ENCODE assay signal across 8 cellular contexts in the genomic region with DNA sequence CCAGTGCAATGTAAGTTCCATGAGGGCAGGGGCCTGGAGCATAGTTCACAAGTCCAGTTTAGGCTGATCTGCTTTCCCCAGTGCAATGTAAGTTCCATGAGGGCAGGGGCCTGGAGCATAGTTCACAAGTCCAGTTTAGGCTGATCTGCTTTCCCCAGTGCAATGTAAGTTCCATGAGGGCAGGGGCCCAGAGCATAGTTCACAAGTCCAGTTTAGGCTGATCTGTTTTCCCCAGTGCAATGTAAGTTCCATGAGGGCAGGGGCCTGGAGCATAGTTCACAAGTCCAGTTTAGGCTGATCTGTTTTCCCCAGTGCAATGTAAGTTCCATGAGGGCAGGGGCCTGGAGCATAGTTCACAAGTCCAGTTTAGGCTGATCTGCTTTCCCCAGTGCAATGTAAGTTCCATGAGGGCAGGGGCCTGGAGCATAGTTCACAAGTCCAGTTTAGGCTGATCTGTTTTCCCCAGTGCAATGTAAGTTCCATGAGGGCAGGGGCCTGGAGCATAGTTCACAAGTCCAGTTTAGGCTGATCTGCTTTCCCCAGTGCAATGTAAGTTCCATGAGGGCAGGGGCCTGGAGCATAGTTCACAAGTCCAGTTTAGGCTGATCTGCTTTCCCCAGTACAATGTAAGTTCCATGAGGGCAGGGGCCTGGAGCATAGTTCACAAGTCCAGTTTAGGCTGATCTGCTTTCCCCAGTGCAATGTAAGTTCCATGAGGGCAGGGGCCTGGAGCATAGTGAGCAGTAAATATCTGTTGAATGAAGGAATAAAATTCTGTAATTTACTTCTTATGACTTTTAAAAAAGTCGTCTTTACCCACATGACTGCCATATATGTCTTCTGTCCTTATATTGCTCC. TPM values are rescaled to one million over a fixed set of nuclear protein-coding genes. Genes with fewer than 3 reads are reported as not detected.
DNase-seq lines count a peak whose midpoint lies in the region; ATAC-seq, FAIRE-seq and TF ChIP-seq lines count a peak whose summit lies in the region.
"Not testable (repeated sequence)": the region's sequence is repeated elsewhere in the genome, so short reads cannot be mapped to it uniquely, and the experiment has no call there.

No MANE protein-coding gene starts in this region.

- not testable (repeated sequence) for H3K27ac ChIP-seq in A549; lung (ENCODE audit: low read depth in 1 of 2, low read length in 1 of 2)
- peak overlapping the region in 3 of 4 donors; percentile 31 to 56 (median 48) for H3K27ac ChIP-seq in body of pancreas
- peak overlapping the region; percentile 57 for H3K27ac ChIP-seq in HepG2 (ENCODE audit: extremely low read length, insufficient read depth, low read length)
- H3K27ac ChIP-seq in liver (ENCODE audit: low read depth in 1 of 2, low read length in 2 of 2), result peak overlapping the region; percentile 39 to 75
- H3K27ac ChIP-seq in right lobe of liver, result peak overlapping the region in 2 of 3 donors; percentile 37 to 60

- H3K27me3 Mint-ChIP-seq in T-helper 17 cell, memory B cell: not testable (repeated sequence)

- intact Hi-C loops in body of pancreas (cut with DNase I), result loop anchor here (10.0 kb wide), 1 partner anchor 82 kb away; no protein-coding TSS in a partner anchor
- intact Hi-C loops in HepG2 (cut with micrococcal nuclease; ENCODE audit: unreplicated experiment); right lobe of liver (cut with DNase I): not testable (repeated sequence)

- CTCF ChIA-PET in A549 (lab: Yijun Ruan, JAX); HepG2 (lab: Yijun Ruan, JAX; ENCODE audit: low intra/inter-chr PET ratio, low total read pairs): not testable (repeated sequence)

- in situ Hi-C loops in HepG2 (cut with HindIII; ENCODE audit: extremely low pct_ligation_motif_present, low pct_unique_long_range_greater_than_20kb), result not testable (repeated sequence)

- H3K9ac ChIP-seq in HepG2 (ENCODE audit: insufficient read depth, low read depth, low read length); liver (ENCODE audit: low read depth in 1 of 2, low read length in 2 of 2): not testable (repeated sequence)

- not testable (repeated sequence) for TF ChIP-seq POLR2A in A549 (IDR thresholded peaks at IDR 0.05; ENCODE audit: low read length); body of pancreas (IDR thresholded peaks at IDR 0.05); HepG2 (IDR thresholded peaks at IDR 0.05; ENCODE audit: insufficient read depth in 1 of 2, low read depth in 2 of 2, low read length in 2 of 2); right lobe of liver (IDR thresholded peaks at IDR 0.05)

- not testable (repeated sequence) for H3K36me3 ChIP-seq in body of pancreas (replicated peaks in 1 of 2; ENCODE audit: insufficient read depth in 1 of 2, low read depth in 2 of 2); HepG2 (replicated peaks in 1 of 2; ENCODE audit: control insufficient read depth in 1 of 2, insufficient read depth in 2 of 2, low read length in 2 of 2); liver (ENCODE audit: control insufficient read depth in 4 of 4, insufficient read depth in 3 of 4, low read depth in 1 of 4, low read length in 3 of 4); right lobe of liver; lung (ENCODE audit: control insufficient read depth in 2 of 2, insufficient read depth in 2 of 2, low read length in 2 of 2)

- H3K4me2 ChIP-seq in A549 (0 out of 3 replicates have a peak overlapping the region, but pooled peaks have one; percentile 18), HepG2 (ENCODE audit: low read depth, low read length) (peak overlapping the region; percentile 1; the same call in 1 of the 2 replicates)

- DNase-seq in A549 (ENCODE audit: low read depth in 1 of 2, low spot score in 1 of 2); T-helper 17 cell; body of pancreas; HepG2 (ENCODE audit: low spot score); right lobe of liver; memory B cell (ENCODE audit: low spot score in 2 of 2): not testable (repeated sequence)
- DNase-seq in lung (ENCODE audit: low spot score), result peak; percentile 1

- not testable (repeated sequence) for TF ChIP-seq CTCF in A549 (IDR thresholded peaks at IDR 0.05); body of pancreas (IDR thresholded peaks at IDR 0.05); HepG2 (CRISPR knock-in tag; IDR thresholded peaks at IDR 0.05); liver (IDR thresholded peaks at IDR 0.05; ENCODE audit: low read depth, low read length, missing input control); right lobe of liver (IDR thresholded peaks at IDR 0.05); lung (IDR thresholded peaks at IDR 0.05; ENCODE audit: control extremely low read depth, extremely low read depth)

- H3K4me3 Mint-ChIP-seq in T-helper 17 cell, memory B cell: not testable (repeated sequence)

- H3K27ac Mint-ChIP-seq in T-helper 17 cell (peak overlapping the region; percentile 6), memory B cell (peak overlapping the region; percentile 1)

- not testable (repeated sequence) for FAIRE-seq in A549 (lab: Jason Lieb, UNC); HepG2 (lab: Jason Lieb, UNC)

- WGBS in A549 (ENCODE audit: missing lambda C conversion rate), result 90% methylated on average over 1 of the region's 1 CpG
- WGBS in body of pancreas, 2 donors, result 76 to 90% methylated on average over 1 of the region's 1 CpG
- WGBS in HepG2 (ENCODE audit: low lambda C conversion rate), result 89% methylated on average over 1 of the region's 1 CpG
- WGBS in liver, result 40% methylated on average over 1 of the region's 1 CpG
- WGBS in right lobe of liver (ENCODE audit: insufficient coverage, low coverage, low lambda C conversion rate, missing lambda C conversion rate), result 30% methylated on average over 1 of the region's 1 CpG
- 93 to 100% methylated on average over 1 of the region's 1 CpG for WGBS in lung, 2 donors

- H4K20me1 ChIP-seq in HepG2 (ENCODE audit: insufficient read depth, low read length), result not testable (repeated sequence)

- not testable (repeated sequence) for H3K36me3 Mint-ChIP-seq in T-helper 17 cell (ENCODE audit: low read depth); memory B cell

- H3K27me3 ChIP-seq in body of pancreas; HepG2 (ENCODE audit: control insufficient read depth in 1 of 2, insufficient read depth in 2 of 2, low read length in 2 of 2); liver (ENCODE audit: control insufficient read depth in 4 of 4, insufficient read depth in 4 of 4, low read length in 3 of 4); right lobe of liver; lung (ENCODE audit: control insufficient read depth, insufficient read depth): not testable (repeated sequence)

- TF ChIP-seq EP300 in A549 (IDR thresholded peaks at IDR 0.05); HepG2 (IDR thresholded peaks at IDR 0.05; ENCODE audit: low read depth in 2 of 2, low read length in 2 of 2); HepG2 (CRISPR knock-in tag; IDR thresholded peaks at IDR 0.05; ENCODE audit: borderline replicate concordance): not testable (repeated sequence)

- not testable (repeated sequence) for H3K9me3 Mint-ChIP-seq in memory B cell

- H3K9me3 ChIP-seq in A549; T-helper 17 cell (ENCODE audit: control insufficient read depth, low read length, poor library complexity, severe bottlenecking); body of pancreas; HepG2 (ENCODE audit: low read length); liver (ENCODE audit: control insufficient read depth in 4 of 4, low read length in 3 of 4); right lobe of liver; lung (ENCODE audit: control insufficient read depth in 2 of 2, insufficient read depth in 1 of 2, low read length in 1 of 2): not testable (repeated sequence)

- H3K79me2 ChIP-seq in HepG2 (ENCODE audit: insufficient read depth, low read length), result peaks cover 60% of the 10 kb centered on the region

- not testable (repeated sequence) for H3K4me3 ChIP-seq in A549; body of pancreas; HepG2 (replicated peaks in 1 of 3; ENCODE audit: insufficient read depth in 1 of 3, low read depth in 2 of 3, low read length in 3 of 3); liver (ENCODE audit: low read depth in 1 of 3, low read length in 3 of 3); right lobe of liver; lung

- peaks cover 19% of the 10 kb centered on the region for H3K4me1 ChIP-seq in A549
- H3K4me1 ChIP-seq in body of pancreas, result peaks cover 45% of the 10 kb centered on the region
- peaks cover 48% of the 10 kb centered on the region for H3K4me1 ChIP-seq in HepG2 (ENCODE audit: insufficient read depth, low read length)
- H3K4me1 ChIP-seq in liver (ENCODE audit: control insufficient read depth in 4 of 4, insufficient read depth in 4 of 4, low read length in 3 of 4), result peaks cover 14 to 71% (median 52%) of the 10 kb centered on the region in 4 donors
- peaks cover 0 to 69% (median 33%) of the 10 kb centered on the region in 4 donors for H3K4me1 ChIP-seq in right lobe of liver
- H3K4me1 ChIP-seq in lung (ENCODE audit: control insufficient read depth in 2 of 2, insufficient read depth in 2 of 2, low read length in 2 of 2), result peaks cover 7 to 15% of the 10 kb centered on the region in 2 donors

- not testable (repeated sequence) for TF ChIP-seq RAD21 in A549 (conservative IDR thresholded peaks at IDR 0.05 in 1 of 2, IDR thresholded peaks at IDR 0.05 in 1 of 2); HepG2 (CRISPR knock-in tag; IDR thresholded peaks at IDR 0.05); liver (IDR thresholded peaks at IDR 0.05)

- H2AFZ ChIP-seq in HepG2 (ENCODE audit: low read length), result not testable (repeated sequence)

- BruUV-seq in HepG2 (replicated peaks; lab: Mats Ljungman, UMichigan), result not testable (repeated sequence)

- POLR2A ChIA-PET in A549 (lab: Yijun Ruan, JAX); HepG2 (lab: Yijun Ruan, JAX): not testable (repeated sequence)

- ATAC-seq in A549; T-helper 17 cell; body of pancreas; HepG2; right lobe of liver; lung (ENCODE audit: insufficient read depth, low FRiP score); memory B cell (ENCODE audit: low read depth): not testable (repeated sequence)

- H3K4me1 Mint-ChIP-seq in T-helper 17 cell (peaks cover 36% of the 10 kb centered on the region), memory B cell (peaks cover 25% of the 10 kb centered on the region)

RNA-seq across cellular contexts. Expression of a gene that starts 6.4 kb away (rescaled TPM):
- polyA plus RNA-seq in A549 (2011; rRNA removed) (58.7 and 67.1 TPM in 2 replicates), A549 (2017; fragmentation: RNase III; extraction: RNeasy Plus Mini Kit Qiagen cat#74134 plus additional on column Dnase treatment) (20.4 to 22.6 TPM (median 21.3 TPM) in 3 replicates), HepG2 (2011; rRNA removed) (81.1 and 97.2 TPM in 2 replicates), liver (10 to 100 TPM in 1 of 2 donors, 1 to 10 TPM in 1; 8.4 to 34.6 TPM), lung (10 to 100 TPM in 1 of 2 donors, 1 to 10 TPM in 1; 4.2 to 13.4 TPM)
- polyA plus RNA-seq in A549 (2012; cell fraction: cytosol; rRNA removed), result 13.9 and 18.3 TPM in 2 replicates
- polyA plus RNA-seq in A549 (2012; cell fraction: nucleus; rRNA removed), result 25.0 and 28.6 TPM in 2 replicates
- polyA minus RNA-seq in A549 (2011; rRNA and poly(A)+ RNA removed), result 108 and 130 TPM in 2 replicates
- total RNA-seq in T-helper 17 cell (10 to 100 TPM; 13.5 to 13.8 TPM), body of pancreas (10 to 100 TPM; 17.6 to 18.8 TPM), HepG2 (2016; rRNA removed; fragmentation: Illumina TruSeq; extraction: Trizol) (30.8 and 44.2 TPM in 2 replicates), liver (100 to 1,000 TPM in 1 of 2 donors, 10 to 100 TPM in 1; 57.4 to 104 TPM), right lobe of liver (10 to 100 TPM; 46.9 to 82.1 (median 59.1) TPM), lung (10 to 100 TPM; 29.0 to 38.5 TPM)
- 3.7 and 4.2 TPM in 2 replicates for total RNA-seq in HepG2 (2016; cell fraction: cytosol; rRNA removed; fragmentation: Illumina TruSeq; extraction: Trizol; ENCODE audit: low read depth)
- total RNA-seq in HepG2 (2016; cell fraction: insoluble cytoplasmic fraction; rRNA removed; fragmentation: Illumina TruSeq; extraction: Trizol), result 27.2 and 45.7 TPM in 2 replicates
- total RNA-seq in HepG2 (2016; cell fraction: membrane; rRNA removed; fragmentation: Illumina TruSeq; extraction: Trizol), result 9.6 and 11.5 TPM in 2 replicates
- total RNA-seq in HepG2 (2016; cell fraction: nucleus; rRNA removed; fragmentation: Illumina TruSeq; extraction: Trizol), result 61.1 and 74.3 TPM in 2 replicates
- polyA plus RNA-seq in HepG2 (2011; cell fraction: cytosol; rRNA removed), result 56.4 and 83.6 TPM in 2 replicates
- 56.4 and 62.4 TPM in 2 replicates for polyA plus RNA-seq in HepG2 (2011; cell fraction: nucleus; rRNA removed)
- polyA plus RNA-seq in HepG2 (2012), result 69.4 and 78.7 TPM in 2 replicates
- 1.8 and 2.0 TPM in 2 replicates for polyA plus RNA-seq in HepG2 (2016; cell fraction: cytosol; fragmentation: Illumina TruSeq; extraction: Trizol; ENCODE audit: low read depth)
- 14.7 and 16.4 TPM in 2 replicates for polyA plus RNA-seq in HepG2 (2016; cell fraction: insoluble cytoplasmic fraction; fragmentation: Illumina TruSeq; extraction: Trizol; ENCODE audit: low read depth)
- polyA plus RNA-seq in HepG2 (2016; cell fraction: membrane; fragmentation: Illumina TruSeq; extraction: Trizol; ENCODE audit: low read depth), result 4.0 and 4.6 TPM in 2 replicates
- 41.8 and 43.9 TPM in 2 replicates for polyA plus RNA-seq in HepG2 (2016; cell fraction: nucleus; fragmentation: Illumina TruSeq; extraction: Trizol; ENCODE audit: insufficient read depth, low read depth)
- polyA minus RNA-seq in HepG2 (2011; rRNA and poly(A)+ RNA removed; ENCODE audit: low replicate concordance), result 12.4 and 245 TPM in 2 replicates
- polyA minus RNA-seq in HepG2 (2011; cell fraction: cytosol; rRNA and poly(A)+ RNA removed), result 92.1 and 130 TPM in 2 replicates
- 123 and 165 TPM in 2 replicates for polyA minus RNA-seq in HepG2 (2011; cell fraction: nucleus; rRNA and poly(A)+ RNA removed)
